ENCODE assay signal across 18 cellular contexts in genomic region chr4:125538670-125539069, GRCh38.
DNase-seq lines count a peak whose midpoint lies in the region; ATAC-seq and TF ChIP-seq lines count a peak whose summit lies in the region.
"Had no signal": no experiment of that assay in that cellular context is flagged by ENCODE, and none has a peak within 500 bp of the region (broad histone marks: within the 10 kb centered on the region; RNA-seq: fewer than 3 reads in every experiment).

No MANE protein-coding gene starts in this region.

- H3K36me3 ChIP-seq in GM23338 (ENCODE audit: insufficient read depth): no peaks in the 10 kb centered on the region
- H3K36me3 ChIP-seq in upper lobe of right lung: no peaks in the 10 kb centered on the region
- H3K36me3 ChIP-seq: BLaER1, HAP-1 had no signal

- no peak for ATAC-seq in GM23338
- ATAC-seq in WTC11: peak; percentile 43; the same call in 1 of the 2 replicates
- ATAC-seq in upper lobe of right lung: peak; percentile 56
- ATAC-seq in HG03432 (IDR thresholded peaks at IDR 0.05; ENCODE audit: unreplicated experiment): no peak
- ATAC-seq: CD8-positive, alpha-beta T cell had no signal

- H3K9me3 Mint-ChIP-seq in GM23338 (peaks cover 12% of the 10 kb centered on the region), WTC11 (peaks cover 22% of the 10 kb centered on the region)

- H3K9me2 ChIP-seq in GM23338 (ENCODE audit: insufficient read depth): no peaks in the 10 kb centered on the region

- no peaks in the 10 kb centered on the region for H3K27me3 ChIP-seq in GM23338 (ENCODE audit: insufficient read depth)
- no peaks in the 10 kb centered on the region for H3K27me3 ChIP-seq in upper lobe of right lung
- H3K27me3 ChIP-seq: BLaER1 had no signal

- H3K4me1 Mint-ChIP-seq in GM23338 (no peaks in the 10 kb centered on the region), WTC11 (0 out of 2 replicates have a peak, but pooled peaks cover 5% of the 10 kb centered on the region)
- H3K4me1 Mint-ChIP-seq: B cell; CD4-positive, CD25-positive, alpha-beta regulatory T cell had no signal

- H3K4me3 Mint-ChIP-seq in GM23338: no peak overlapping the region
- H3K4me3 Mint-ChIP-seq in WTC11: no peak overlapping the region
- H3K4me3 Mint-ChIP-seq: B cell; CD4-positive, CD25-positive, alpha-beta regulatory T cell; CD8-positive, alpha-beta T cell; HFFc6 had no signal

- H3K79me2 ChIP-seq in GM23338 (replicated peaks; ENCODE audit: insufficient read depth): no peaks in the 10 kb centered on the region

- intact Hi-C loops in upper lobe of right lung (cut with DNase I): no loop called here

- H3K4me1 ChIP-seq in GM23338 (ENCODE audit: insufficient read depth): no peaks in the 10 kb centered on the region
- H3K4me1 ChIP-seq in upper lobe of right lung: no peaks in the 10 kb centered on the region
- H3K4me1 ChIP-seq: Caco-2 had no signal

- H3K4me3 ChIP-seq in GM23338 (no peak overlapping the region), fibroblast of the aortic adventitia (ENCODE audit: low read depth, low read length) (no peak overlapping the region), upper lobe of right lung (no peak overlapping the region)
- H3K4me3 ChIP-seq: BLaER1, GM23248, HAP-1 had no signal

- peaks cover 14% of the 10 kb centered on the region; the same call in 2 of the 3 replicates for H3K36me3 Mint-ChIP-seq in GM23338 (ENCODE audit: low read depth)
- peaks cover 22% of the 10 kb centered on the region for H3K36me3 Mint-ChIP-seq in WTC11
- H3K36me3 Mint-ChIP-seq: CD4-positive, CD25-positive, alpha-beta regulatory T cell; CD8-positive, alpha-beta T cell had no signal

- H3K27ac Mint-ChIP-seq in GM23338 (no peak overlapping the region), WTC11 (no peak overlapping the region)
- H3K27ac Mint-ChIP-seq: B cell; CD4-positive, CD25-positive, alpha-beta regulatory T cell; CD8-positive, alpha-beta T cell; HFFc6 had no signal

- H4K20me1 ChIP-seq in GM23338 (replicated peaks; ENCODE audit: insufficient read depth): no peaks in the 10 kb centered on the region
- H4K20me1 ChIP-seq: BLaER1 had no signal

- no peaks in the 10 kb centered on the region for H3F3A ChIP-seq in GM23338 (replicated peaks; ENCODE audit: low read depth)

- DNase-seq in GM23338 (ENCODE audit: low spot score) (no peak), WTC11 (ENCODE audit: low spot score) (no peak), fibroblast of the aortic adventitia (ENCODE audit: low read depth) (peak; percentile 23), upper lobe of right lung (no peak)
- DNase-seq in activated CD8-positive, alpha-beta memory T cell treated with anti-CD3 and anti-CD28 coated beads, Interleukin-2, amount 50 U/mL, for 4 hours: no peak
- DNase-seq in stimulated activated naive CD4-positive, alpha-beta T cell treated with Interleukin-2 at 50 U/mL for 16 hours (lab: John Stamatoyannopoulos, UW): no peak
- DNase-seq: Caco-2; CD4-positive, CD25-positive, alpha-beta regulatory T cell; CD8-positive, alpha-beta T cell; DMS153; DND-41; GM23248; HFFc6 had no signal

- H3K9me3 ChIP-seq in upper lobe of right lung: no peaks in the 10 kb centered on the region
- H3K9me3 ChIP-seq: BLaER1 had no signal

- H3K27ac ChIP-seq in GM23338 (ENCODE audit: low read depth): no peak overlapping the region
- no peak overlapping the region for H3K27ac ChIP-seq in upper lobe of right lung
- H3K27ac ChIP-seq: BLaER1, C4-2B, GM23248 had no signal

- TF ChIP-seq CTCF in GM23338 (conservative IDR thresholded peaks at IDR 0.05; ENCODE audit: low read depth in 2 of 2) (no peak), WTC11 (IDR thresholded peaks at IDR 0.05) (no peak), fibroblast of the aortic adventitia (IDR thresholded peaks at IDR 0.05; ENCODE audit: insufficient read depth, low read length) (no peak), upper lobe of right lung (IDR thresholded peaks at IDR 0.05) (no peak)

- H2AFZ ChIP-seq in GM23338: peak overlapping the region; percentile 63; the same call in 1 of the 2 replicates
- H2AFZ ChIP-seq: GM23248 had no signal

- CTCF ChIA-PET in WTC11 (lab: Charles Lee): interaction anchor here (1.1 kb wide), 1 partner anchor 101 kb away, joined by 3 read pairs; no protein-coding TSS in a partner anchor

- POLR2A ChIA-PET in WTC11 (lab: Charles Lee): no interaction called here

- H3K27me3 Mint-ChIP-seq in GM23338 (ENCODE audit: insufficient read depth, low read depth, poor library complexity): no peaks in the 10 kb centered on the region
- H3K27me3 Mint-ChIP-seq in WTC11 (ENCODE audit: low read depth): no peaks in the 10 kb centered on the region; the same call in 1 of the 2 replicates
- H3K27me3 Mint-ChIP-seq: B cell; CD4-positive, CD25-positive, alpha-beta regulatory T cell had no signal

- no peak overlapping the region for H3K4me2 ChIP-seq in GM23338
- H3K4me2 ChIP-seq: BLaER1 had no signal

TF ChIP-seq in GM23338, 12 proteins besides CTCF, POLR2A, EP300 and RAD21 (continues in another document):
- no peak for TF ChIP-seq NANOG (IDR thresholded peaks at IDR 0.05; ENCODE audit: borderline replicate concordance)
- TF ChIP-seq ZNF114 (CRISPR knock-in tag; IDR thresholded peaks at IDR 0.05): no peak
- TF ChIP-seq ZNF331 (CRISPR knock-in tag; IDR thresholded peaks at IDR 0.05; ENCODE audit: low read depth): no peak
- TF ChIP-seq EZH2 (IDR thresholded peaks at IDR 0.05; ENCODE audit: low read depth, unreplicated experiment): no peak
- no peak for TF ChIP-seq STAT1 (IDR thresholded peaks at IDR 0.05; ENCODE audit: unreplicated experiment)
- no peak for TF ChIP-seq EZH2phosphoT487 (IDR thresholded peaks at IDR 0.05; ENCODE audit: unreplicated experiment)

TF ChIP-seq in WTC11, 78 proteins besides CTCF, POLR2A, EP300 and RAD21 (continues in another document):
- TF ChIP-seq AR (CRISPR knock-in tag; IDR thresholded peaks at IDR 0.05) (no peak), ZNF396 (CRISPR knock-in tag; IDR thresholded peaks at IDR 0.05; ENCODE audit: borderline replicate concordance) (no peak), CDX4 (CRISPR knock-in tag; IDR thresholded peaks at IDR 0.05; ENCODE audit: borderline replicate concordance) (no peak), E2F1 (CRISPR knock-in tag; IDR thresholded peaks at IDR 0.05) (no peak), ZNF512 (CRISPR knock-in tag; IDR thresholded peaks at IDR 0.05; ENCODE audit: borderline replicate concordance) (no peak), JUN (CRISPR knock-in tag; IDR thresholded peaks at IDR 0.05) (no peak), E2F4 (CRISPR knock-in tag; IDR thresholded peaks at IDR 0.05; ENCODE audit: borderline replicate concordance, low read depth) (no peak)

Comparison
In these comparisons a context has a peak if more than half of its experiments do, and no peak if none do; other contexts are left out.
1. ATAC-seq: peak in WTC11 (single experiment) and upper lobe of right lung (single experiment); none in GM23338 (single experiment) and HG03432 (single experiment).